ENCODE assay signal across 18 cellular contexts in the genomic region with DNA sequence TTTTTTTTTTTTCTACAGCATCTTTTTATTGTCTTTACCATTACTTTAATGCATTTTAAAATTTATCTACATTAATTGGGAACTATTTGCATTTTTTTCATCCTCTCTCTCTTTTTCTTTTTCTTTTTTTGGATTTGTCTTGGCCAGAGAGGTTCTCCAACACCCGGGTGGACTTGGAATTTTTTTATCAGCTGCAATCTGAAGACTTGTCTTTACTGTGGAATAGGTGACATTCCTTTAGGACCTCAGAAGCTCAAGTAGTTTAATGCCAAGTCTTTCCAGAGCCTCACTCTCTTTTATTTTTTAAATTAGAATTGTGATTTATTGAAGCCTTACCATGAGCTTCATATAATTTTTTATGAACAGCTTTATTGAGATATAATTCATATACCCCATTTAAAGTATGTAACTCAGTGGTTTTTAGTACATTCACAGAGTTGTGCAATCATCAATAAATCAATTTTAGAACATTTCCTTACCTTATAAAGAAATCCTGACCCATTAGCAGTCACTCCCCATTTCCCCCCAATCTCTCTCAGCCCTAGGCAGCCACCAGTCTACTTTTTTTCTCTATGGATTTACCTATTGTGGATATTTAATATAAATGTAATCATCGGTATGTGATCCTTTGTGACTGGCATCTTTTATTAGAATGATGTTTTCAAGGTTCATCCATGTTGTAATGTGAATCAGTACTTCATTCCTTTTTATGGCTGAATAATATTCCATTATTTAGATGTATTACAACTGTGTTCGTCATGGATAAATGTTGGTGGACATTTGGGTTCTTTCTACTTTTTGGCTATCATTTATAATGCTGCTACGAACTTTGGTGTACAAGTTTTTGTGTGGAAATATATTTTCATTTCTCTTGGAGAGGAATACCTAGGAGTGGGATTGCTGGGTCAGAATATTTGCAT. TPM values are rescaled to one million over a fixed set of nuclear protein-coding genes. Genes with fewer than 3 reads are reported as not detected.
DNase-seq lines count a peak whose midpoint lies in the region; ATAC-seq, FAIRE-seq and TF ChIP-seq lines count a peak whose summit lies in the region.
"Had no signal": no experiment of that assay in that cellular context is flagged by ENCODE, and none has a peak within 500 bp of the region (broad histone marks: within the 10 kb centered on the region; RNA-seq: fewer than 3 reads in every experiment).

No MANE protein-coding gene starts in this region.

- no peak for FAIRE-seq in K562 (lab: Jason Lieb, UNC)
- FAIRE-seq in kidney (lab: Jason Lieb, UNC), result no peak

- H3K27ac ChIP-seq in HUES6 (ENCODE audit: low read depth, low read length) (peak overlapping the region; percentile 66; the same call in 1 of the 2 replicates), K562 (ENCODE audit: extremely low read depth, low read depth, low read length) (no peak overlapping the region), kidney (ENCODE audit: low read depth in 2 of 2, low read length in 2 of 2) (peak overlapping the region; percentile 71), stomach smooth muscle (ENCODE audit: low read length) (peak overlapping the region; percentile 31)
- H3K27ac ChIP-seq: brain microvascular endothelial cell had no signal

- H3K9ac ChIP-seq in HUES6 (ENCODE audit: low read length), result peak overlapping the region; percentile 3
- no peak overlapping the region for H3K9ac ChIP-seq in K562 (ENCODE audit: insufficient read depth in 1 of 2, low read depth in 2 of 2, low read length in 2 of 2)
- no peak overlapping the region for H3K9ac ChIP-seq in kidney (ENCODE audit: low read length in 2 of 2)
- no peak overlapping the region for H3K9ac ChIP-seq in stomach smooth muscle (ENCODE audit: low read length in 2 of 2)

- intact Hi-C loops in K562 (cut with micrococcal nuclease) (no loop called here), kidney (cut with DNase I) (no loop called here)

- no peaks in the 10 kb centered on the region for H3K27me3 ChIP-seq in HUES6 (ENCODE audit: control insufficient read depth, insufficient read depth, low read length)
- H3K27me3 ChIP-seq in K562 (ENCODE audit: control insufficient read depth in 2 of 2, insufficient read depth in 2 of 2, low read length in 2 of 2), result peaks cover 4 to 5% of the 10 kb centered on the region in 2 experiments; a peak in 1 of 5 replicates
- H3K27me3 ChIP-seq in stomach smooth muscle (ENCODE audit: control insufficient read depth in 1 of 2, insufficient read depth in 2 of 2, low read length in 2 of 2), result no peaks in the 10 kb centered on the region
- H3K27me3 ChIP-seq: brain microvascular endothelial cell had no signal

- POLR2A ChIA-PET in K562 (lab: Yijun Ruan, JAX), result interaction anchor here (0.6 to 1.3 kb wide), 3 partner anchors 10 to 20 kb away, joined by 3 to 4 read pairs (median 3); no protein-coding TSS in a partner anchor

- no peaks in the 10 kb centered on the region for H3K36me3 ChIP-seq in HUES6 (ENCODE audit: control insufficient read depth, insufficient read depth, low read length)
- no peaks in the 10 kb centered on the region for H3K36me3 ChIP-seq in K562 (ENCODE audit: control insufficient read depth, insufficient read depth, low read length)
- no peaks in the 10 kb centered on the region for H3K36me3 ChIP-seq in kidney (ENCODE audit: control insufficient read depth in 1 of 2, insufficient read depth in 2 of 2, low read length in 2 of 2)
- no peaks in the 10 kb centered on the region for H3K36me3 ChIP-seq in stomach smooth muscle (ENCODE audit: control insufficient read depth in 2 of 2, insufficient read depth in 2 of 2, low read length in 2 of 2)
- H3K36me3 ChIP-seq: brain microvascular endothelial cell had no signal

- no TSS peak for BruUV-seq in K562 (replicated peaks; lab: Mats Ljungman, UMichigan)

- WGBS in K562 (ENCODE audit: insufficient coverage, low coverage, missing lambda C conversion rate), result 5% methylated on average over 4 of the region's 4 CpGs

- H3K9me1 ChIP-seq in K562 (ENCODE audit: control insufficient read depth, insufficient read depth, low read length), result no peaks in the 10 kb centered on the region

- DNase-seq in K562 (ENCODE audit: extremely low read depth in 1 of 4, low spot score in 3 of 4) (no peak), kidney (no peak), NCI-H345 treated with DMSO at 0.1 percent for 48 hours (lab: John Stamatoyannopoulos, UW; ENCODE audit: unreplicated experiment) (no peak)
- DNase-seq in central memory CD4-positive, alpha-beta T cell, result no peak
- DNase-seq in stimulated activated CD4-positive, alpha-beta T cell treated with anti-CD3 and anti-CD28 coated beads, Interleukin-4, amount 100 ng/mL, for 1 hour, result no peak
- DNase-seq: activated CD4-positive, CD25-positive, alpha-beta regulatory T cell; activated CD8-positive, alpha-beta memory T cell treated with anti-CD3 and anti-CD28 coated beads, Interleukin-2, amount 10 ng/mL, durations not matched to agents 7 days and 5 days; activated naive CD4-positive, alpha-beta T cell treated with Interleukin-2 at 50 U/mL for 16 hours; CD4-positive, CD25-positive, alpha-beta regulatory T cell; effector CD8-positive, alpha-beta T cell; NCI-H524 treated with DMSO at 0.1 percent for 48 hours; stimulated activated naive CD8-positive, alpha-beta T cell treated with anti-CD3 and anti-CD28 coated beads, Interleukin-15, Interleukin-2, amounts not matched to agents 100 U/mL and 50 U/mL, for 24 hours; T-cell had no signal

- no peak for TF ChIP-seq CTCF in K562 (IDR thresholded peaks at IDR 0.05 in 2 of 3, conservative IDR thresholded peaks at IDR 0.05 in 1 of 3; ENCODE audit: insufficient read depth in 2 of 3, low read depth in 1 of 3, low read length in 3 of 3)
- no peak for TF ChIP-seq CTCF in kidney (IDR thresholded peaks at IDR 0.05; ENCODE audit: borderline replicate concordance, extremely low read depth, insufficient read depth)

- no peak overlapping the region for H3K4me2 ChIP-seq in K562 (ENCODE audit: insufficient read depth, low read length)

- H2AFZ ChIP-seq in K562 (ENCODE audit: low read depth, low read length), result no peak overlapping the region

- ATAC-seq in K562 (no peak), GM21381 (IDR thresholded peaks at IDR 0.05; ENCODE audit: unreplicated experiment) (no peak)
- ATAC-seq: activated CD8-positive, alpha-beta memory T cell treated with anti-CD3 and anti-CD28 coated beads, Interleukin-2, amount 10 ng/mL, durations not matched to agents 7 days and 5 days; GM12878; stimulated activated naive CD8-positive, alpha-beta T cell treated with anti-CD3 and anti-CD28 coated beads, Interleukin-15, Interleukin-2, amounts not matched to agents 100 U/mL and 50 U/mL, for 24 hours had no signal

- CTCF ChIA-PET in K562 (lab: Yijun Ruan, JAX; ENCODE audit: low intra/inter-chr PET ratio), result no interaction called here

- H3K9me3 ChIP-seq in HUES6 (ENCODE audit: control insufficient read depth, insufficient read depth, low read depth, low read length) (no peaks in the 10 kb centered on the region), K562 (replicated peaks; ENCODE audit: control insufficient read depth, insufficient read depth, low read depth, low read length) (no peaks in the 10 kb centered on the region), kidney (ENCODE audit: control insufficient read depth in 1 of 2, low read length in 2 of 2) (no peaks in the 10 kb centered on the region), stomach smooth muscle (ENCODE audit: control insufficient read depth in 2 of 2, low read length in 2 of 2) (no peaks in the 10 kb centered on the region)

- H3K4me1 ChIP-seq in HUES6 (ENCODE audit: control insufficient read depth, insufficient read depth, low read length) (peaks cover 31% of the 10 kb centered on the region), K562 (replicated peaks in 1 of 2; ENCODE audit: control insufficient read depth in 2 of 2, insufficient read depth in 2 of 2, low read length in 2 of 2) (peaks cover 0 to 2% of the 10 kb centered on the region in 2 experiments; a peak in 2 of 5 replicates), kidney (ENCODE audit: control insufficient read depth in 1 of 2, insufficient read depth in 1 of 2, low read depth in 1 of 2, low read length in 2 of 2) (peaks cover 7 to 13% of the 10 kb centered on the region in 2 donors), stomach smooth muscle (ENCODE audit: control insufficient read depth, insufficient read depth, low read length) (peaks cover 23% of the 10 kb centered on the region)

- in situ Hi-C loops in K562 (cut with MboI), result no loop called here

- H3K79me2 ChIP-seq in K562 (ENCODE audit: control insufficient read depth, insufficient read depth, low read length), result no peaks in the 10 kb centered on the region

- no peak for TF ChIP-seq RAD21 in K562 (CRISPR knock-in tag; conservative IDR thresholded peaks at IDR 0.05 in 1 of 2, IDR thresholded peaks at IDR 0.05 in 1 of 2)

- no peak overlapping the region for H3K4me3 ChIP-seq in HUES6 (ENCODE audit: low read depth, low read length)
- no peak overlapping the region for H3K4me3 ChIP-seq in K562
- H3K4me3 ChIP-seq in kidney (ENCODE audit: low read length in 2 of 2), result no peak overlapping the region
- H3K4me3 ChIP-seq in stomach smooth muscle (ENCODE audit: low read length in 2 of 2), result no peak overlapping the region
- H3K4me3 ChIP-seq: GM12878 had no signal

- 0 out of 2 replicates have a peak, but pooled peaks cover 6% of the 10 kb centered on the region for H4K20me1 ChIP-seq in K562 (replicated peaks; ENCODE audit: control insufficient read depth, insufficient read depth, low read length)

- no peak for TF ChIP-seq EP300 in K562 (IDR thresholded peaks at IDR 0.05; ENCODE audit: low read length)

- no peak for TF ChIP-seq POLR2A in K562 (conservative IDR thresholded peaks at IDR 0.05)

RNA-seq across cellular contexts. Expression of gene TUFT1, which starts 6.2 kb away (rescaled TPM):
- 3.5 and 4.6 TPM in 2 replicates for total RNA-seq in K562 (2011; cell fraction: chromatin; rRNA removed; ENCODE audit: low replicate concordance)
- 1.7 and 2.0 TPM in 2 replicates for total RNA-seq in K562 (2011; cell fraction: nucleolus; rRNA removed)
- total RNA-seq in K562 (2011; cell fraction: nucleoplasm; rRNA removed), result 3.4 and 5.6 TPM in 2 replicates
- total RNA-seq in K562 (2014; rRNA removed) (1.4 and 1.6 TPM in 2 replicates), K562 (2014; rRNA removed; fragmentation: Illumina TruSeq; extraction: Trizol) (1.2 and 1.6 TPM in 2 replicates), K562 (2015; rRNA removed; fragmentation: Illumina TruSeq; extraction: Trizol) (0.54 and 0.68 TPM in 2 replicates), K562 (2021) (1.4 and 2.0 TPM in 2 replicates), kidney (12.9 TPM)
- polyA plus RNA-seq in K562 (2011; rRNA removed) (1.5 and 2.4 TPM in 2 replicates), K562 (2014; fragmentation: Illumina TruSeq; extraction: Trizol) (1.9 and 2.2 TPM in 2 replicates), K562 (2014; fragmentation: Nextera tagmentation; extraction: Ambion mirVana) (1 to 10 TPM; 1.7 to 2.0 TPM), K562 (2014; rRNA removed) (1.7 TPM in 2 replicates), kidney (ENCODE audit: insufficient read depth, low read depth, low replicate concordance) (8.9 TPM)
- polyA plus RNA-seq in K562 (2011; cell fraction: cytosol; rRNA removed), result 1.1 and 2.3 TPM in 2 replicates
- 1.2 and 1.7 TPM in 2 replicates for polyA plus RNA-seq in K562 (2011; cell fraction: nucleus; rRNA removed)
- polyA plus RNA-seq in K562 (2012), result 1.4 and 2.7 TPM in 2 replicates
- polyA minus RNA-seq in K562 (2011; rRNA and poly(A)+ RNA removed), result 2.3 and 2.7 TPM in 2 replicates
- 1.0 and 1.8 TPM in 2 replicates for polyA minus RNA-seq in K562 (2011; cell fraction: cytosol; rRNA and poly(A)+ RNA removed)
- 0.40 and 1.1 TPM in 2 replicates for polyA minus RNA-seq in K562 (2011; cell fraction: nucleus; rRNA and poly(A)+ RNA removed)

RNA-seq across cellular contexts. Expression of gene CGN, which starts 35.1 kb away (rescaled TPM):
- total RNA-seq in K562 (2011; cell fraction: chromatin; rRNA removed; ENCODE audit: low replicate concordance), result 0.30 and 0.32 TPM in 2 replicates
- under 0.01 and 0.39 TPM in 2 replicates for total RNA-seq in K562 (2011; cell fraction: nucleolus; rRNA removed)
- 0.31 and 0.59 TPM in 2 replicates for total RNA-seq in K562 (2011; cell fraction: nucleoplasm; rRNA removed)
- 1.4 TPM in 1 of 2 replicates, not detected in the other for total RNA-seq in K562 (2014; rRNA removed)
- total RNA-seq in K562 (2014; rRNA removed; fragmentation: Illumina TruSeq; extraction: Trizol), result 0.04 and 0.06 TPM in 2 replicates
- total RNA-seq in K562 (2015; rRNA removed; fragmentation: Illumina TruSeq; extraction: Trizol), result 0.07 TPM in 1 of 2 replicates, not detected in the other
- 0.27 and 0.34 TPM in 2 replicates for total RNA-seq in K562 (2021)
- polyA plus RNA-seq in K562 (2011; rRNA removed), result 0.14 and 0.16 TPM in 2 replicates
- 0.03 and 0.13 TPM in 2 replicates for polyA plus RNA-seq in K562 (2011; cell fraction: cytosol; rRNA removed)
- polyA plus RNA-seq in K562 (2011; cell fraction: nucleus; rRNA removed), result 0.40 and 0.88 TPM in 2 replicates
- polyA plus RNA-seq in K562 (2012), result 0.04 and 0.09 TPM in 2 replicates
- 0.03 and 0.19 TPM in 2 replicates for polyA plus RNA-seq in K562 (2014; fragmentation: Illumina TruSeq; extraction: Trizol)
- polyA plus RNA-seq in K562 (2014; fragmentation: Nextera tagmentation; extraction: Ambion mirVana), result under 1 TPM in 1 of 2 experiments, not detected in 1; 0.18 TPM
- 0.09 TPM in 1 of 2 replicates, not detected in the other for polyA plus RNA-seq in K562 (2014; rRNA removed)
- 0.04 TPM in 1 of 2 replicates, not detected in the other for polyA minus RNA-seq in K562 (2011; rRNA and poly(A)+ RNA removed)
- polyA minus RNA-seq in K562 (2011; cell fraction: cytosol; rRNA and poly(A)+ RNA removed), result 0.27 TPM in 1 of 2 replicates, not detected in the other
- 0.11 and 0.13 TPM in 2 replicates for polyA minus RNA-seq in K562 (2011; cell fraction: nucleus; rRNA and poly(A)+ RNA removed)
- 41.6 TPM for total RNA-seq in kidney
- 24.0 TPM for polyA plus RNA-seq in kidney (ENCODE audit: insufficient read depth, low read depth, low replicate concordance)

Comparison
In these comparisons a context has a peak if more than half of its experiments do, and no peak if none do; other contexts are left out.
1. RNA of gene CGN, which starts 35.1 kb away (total RNA-seq): 41.6 TPM in kidney (single experiment); under 0.01 to 1.4 TPM in K562; every median in the first group is over 10 times any median in the second.